ENCODE assay signal across 8 cellular contexts in the genomic region with DNA sequence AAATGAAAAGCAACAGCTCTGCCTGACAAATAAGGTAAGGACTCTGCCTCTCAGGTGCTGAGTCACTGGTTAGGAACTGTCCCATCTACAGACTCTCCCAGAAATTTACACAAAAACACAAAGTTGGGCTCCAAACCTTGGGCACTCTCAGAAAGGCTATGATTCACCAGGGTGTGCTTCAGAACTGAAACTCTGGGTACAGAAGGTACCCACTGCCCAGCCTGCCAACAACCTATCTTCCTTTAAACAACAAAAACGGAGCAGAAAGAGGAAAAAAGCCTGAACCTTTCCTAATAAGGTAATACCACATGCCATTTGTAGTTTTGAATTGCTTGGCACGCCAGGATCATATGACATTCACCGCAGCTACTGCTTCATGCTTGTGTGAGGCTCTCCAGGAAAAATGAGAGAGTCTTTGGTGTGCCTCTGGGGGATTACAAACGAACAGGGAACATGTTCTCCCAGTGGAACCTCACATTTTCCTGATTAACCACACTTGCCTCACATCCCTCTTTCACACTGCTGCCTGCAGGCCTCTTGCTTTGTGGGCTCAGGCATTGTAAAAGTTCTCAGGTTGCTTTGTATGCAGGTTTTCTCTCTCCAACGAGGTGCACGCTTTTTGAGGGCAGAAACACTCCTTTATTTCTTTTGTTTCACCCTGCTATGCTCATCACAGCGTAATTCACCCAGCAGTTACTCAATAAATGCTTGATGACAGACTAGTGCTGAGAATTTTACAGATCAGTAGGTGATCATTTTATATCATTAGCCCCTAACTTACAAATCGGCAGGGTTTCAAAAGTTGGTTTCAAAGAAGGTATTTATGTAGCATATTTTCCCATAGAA.
DNase-seq lines count a peak whose midpoint lies in the region; TF ChIP-seq lines count a peak whose summit lies in the region.

No MANE protein-coding gene starts in this region.

- H3K27me3 Mint-ChIP-seq in CD14-positive monocyte (ENCODE audit: low read depth in 3 of 3): peaks cover 1 to 9% (median 2%) of the 10 kb centered on the region in 3 donors

- H3K4me3 Mint-ChIP-seq in CD14-positive monocyte: peak overlapping the region in 1 of 2 donors; percentile 13

- intact Hi-C loops in sigmoid colon (cut with DNase I) (loop anchor here (5.0 kb wide), 1 partner anchor 63 kb away; a partner anchor contains a TSS), CD14-positive monocyte (cut with micrococcal nuclease) (no loop called here)

- H3K27ac ChIP-seq in AG04450 (ENCODE audit: low read depth, low read length) (peak overlapping the region; percentile 94), HEK293 (ENCODE audit: extremely low read depth, low read depth, low read length) (peak overlapping the region; percentile 58), SK-N-MC (peak overlapping the region; percentile 58), cardiac muscle cell (peak overlapping the region; percentile 96), sigmoid colon (peak overlapping the region; percentile 67 to 87 (median 82))

- H3K4me1 Mint-ChIP-seq in CD14-positive monocyte: peaks cover 28% of the 10 kb centered on the region

- CTCF ChIA-PET in AG04450 (lab: Charles Lee) (interaction anchor here (2.0 to 4.1 kb wide), 3 partner anchors 11 to 217 kb away, joined by 6 to 37 read pairs (median 10); no protein-coding TSS in a partner anchor), HEK293 (lab: Yijun Ruan, JAX) (interaction anchor here (0.7 to 3.2 kb wide), 3 partner anchors 11 to 215 kb away, joined by 4 to 27 read pairs (median 5); no protein-coding TSS in a partner anchor)

- DNase-seq in AG04450 (ENCODE audit: low read depth, low spot score) (peak; percentile 61), SK-N-MC (ENCODE audit: low read depth, low spot score) (no peak), cardiac muscle cell (ENCODE audit: low read depth in 1 of 2, low spot score in 1 of 2) (peak; percentile 51 to 84), sigmoid colon (no peak), CD14-positive monocyte (ENCODE audit: low spot score) (no peak), OCI-M2 (lab: John Stamatoyannopoulos, UW; ENCODE audit: unreplicated experiment) (no peak)
- no peak for DNase-seq in stimulated activated CD4-positive, alpha-beta T cell treated with anti-CD3 and anti-CD28 coated beads, Interleukin-2, amount 100 ng/mL, for 24 hours

- no peaks in the 10 kb centered on the region for H3K9me3 ChIP-seq in AG04450 (ENCODE audit: control insufficient read depth, insufficient read depth, low read length)
- no peaks in the 10 kb centered on the region for H3K9me3 ChIP-seq in HEK293 (ENCODE audit: control insufficient read depth, insufficient read depth, low read depth, low read length)
- H3K9me3 ChIP-seq in SK-N-MC (ENCODE audit: low read depth, low read length): no peaks in the 10 kb centered on the region
- no peaks in the 10 kb centered on the region for H3K9me3 ChIP-seq in cardiac muscle cell (ENCODE audit: low read depth)
- no peaks in the 10 kb centered on the region for H3K9me3 ChIP-seq in sigmoid colon

- WGBS in sigmoid colon, 2 donors: 32 to 53% methylated on average over 8 of the region's 8 CpGs

- no peak for TF ChIP-seq POLR2A in sigmoid colon (IDR thresholded peaks at IDR 0.05)

- TF ChIP-seq CTCF in AG04450 (IDR thresholded peaks at IDR 0.05; ENCODE audit: low read depth, low read length): no peak
- TF ChIP-seq CTCF in HEK293 (tag by site-specific recombination; IDR thresholded peaks at IDR 0.05): no peak
- TF ChIP-seq CTCF in cardiac muscle cell (IDR thresholded peaks at IDR 0.05; ENCODE audit: low read depth, low read length): no peak
- TF ChIP-seq CTCF in sigmoid colon (IDR thresholded peaks at IDR 0.05): no peak
- no peak for TF ChIP-seq CTCF in CD14-positive monocyte (IDR thresholded peaks at IDR 0.05)

- H3K36me3 ChIP-seq in HEK293 (ENCODE audit: control insufficient read depth in 2 of 2, insufficient read depth in 1 of 2, low read length in 2 of 2) (no peaks in the 10 kb centered on the region), SK-N-MC (ENCODE audit: insufficient read depth, low read length) (no peaks in the 10 kb centered on the region), cardiac muscle cell (no peaks in the 10 kb centered on the region), sigmoid colon (no peaks in the 10 kb centered on the region)

- no peaks in the 10 kb centered on the region for H3K27me3 ChIP-seq in AG04450 (ENCODE audit: control insufficient read depth, insufficient read depth, low read length)
- H3K27me3 ChIP-seq in cardiac muscle cell: no peaks in the 10 kb centered on the region
- no peaks in the 10 kb centered on the region for H3K27me3 ChIP-seq in sigmoid colon

- POLR2A ChIA-PET in AG04450 (lab: Yijun Ruan, JAX) (interaction anchor here (0.6 to 1.3 kb wide), 3 partner anchors 61 to 65 kb away, joined by 3 to 6 read pairs (median 4); a partner anchor contains a TSS), HEK293 (lab: Yijun Ruan, JAX) (interaction anchor here (0.6 to 1.2 kb wide), 2 partner anchors 17 to 65 kb away, joined by 6 to 8 read pairs; a partner anchor contains a TSS)

- TF ChIP-seq EP300 in sigmoid colon (IDR thresholded peaks at IDR 0.05): peak in 1 of 4 donors; percentile 41

- no peaks in the 10 kb centered on the region for H3K36me3 Mint-ChIP-seq in CD14-positive monocyte

- H3K9me3 Mint-ChIP-seq in CD14-positive monocyte: peaks cover 0 to 3% (median 0%) of the 10 kb centered on the region in 7 donors

- H3K4me1 ChIP-seq in HEK293 (ENCODE audit: control insufficient read depth, insufficient read depth, low read length) (peaks cover 13% of the 10 kb centered on the region), cardiac muscle cell (ENCODE audit: low read depth) (peaks cover 51% of the 10 kb centered on the region), sigmoid colon (peaks cover 0 to 62% (median 40%) of the 10 kb centered on the region in 4 donors)

- H3K27ac Mint-ChIP-seq in CD14-positive monocyte: no peak overlapping the region

- peak overlapping the region; percentile 23 for H3K9ac ChIP-seq in SK-N-MC (ENCODE audit: insufficient read length)

- H3K4me3 ChIP-seq in AG04450 (ENCODE audit: low read depth, low read length): peak overlapping the region; percentile 8; the same call in 1 of the 2 replicates
- H3K4me3 ChIP-seq in HEK293 (ENCODE audit: low read depth, low read length): no peak overlapping the region
- H3K4me3 ChIP-seq in SK-N-MC: 0 out of 2 replicates have a peak overlapping the region, but pooled peaks have one; percentile 24
- no peak overlapping the region for H3K4me3 ChIP-seq in cardiac muscle cell
- H3K4me3 ChIP-seq in sigmoid colon: peak overlapping the region in 1 of 4 donors; percentile 13

TF ChIP-seq in HEK293, 187 proteins besides CTCF, POLR2A, EP300 and RAD21 (continues in another document):
- TF ChIP-seq ZNF530 (tag by site-specific recombination; IDR thresholded peaks at IDR 0.05; ENCODE audit: low read depth) (no peak), ZNF302 (tag by site-specific recombination; IDR thresholded peaks at IDR 0.05; ENCODE audit: low read depth) (no peak), HOXD13 (CRISPR knock-in tag; IDR thresholded peaks at IDR 0.05; ENCODE audit: borderline replicate concordance) (no peak), ZFP37 (tag by site-specific recombination; IDR thresholded peaks at IDR 0.05) (peak; percentile 41; the same call in 1 of the 2 replicates), ZNF600 (tag by site-specific recombination; IDR thresholded peaks at IDR 0.05) (peak; percentile 87), ZNF624 (tag by site-specific recombination; IDR thresholded peaks at IDR 0.05) (no peak), SP7 (tag by site-specific recombination; IDR thresholded peaks at IDR 0.05) (peak; percentile 86), ZSCAN16 (tag by site-specific recombination; IDR thresholded peaks at IDR 0.05) (0 out of 2 replicates have a peak, but pooled peaks have one; percentile 36)
- TF ChIP-seq, protein P1, sequence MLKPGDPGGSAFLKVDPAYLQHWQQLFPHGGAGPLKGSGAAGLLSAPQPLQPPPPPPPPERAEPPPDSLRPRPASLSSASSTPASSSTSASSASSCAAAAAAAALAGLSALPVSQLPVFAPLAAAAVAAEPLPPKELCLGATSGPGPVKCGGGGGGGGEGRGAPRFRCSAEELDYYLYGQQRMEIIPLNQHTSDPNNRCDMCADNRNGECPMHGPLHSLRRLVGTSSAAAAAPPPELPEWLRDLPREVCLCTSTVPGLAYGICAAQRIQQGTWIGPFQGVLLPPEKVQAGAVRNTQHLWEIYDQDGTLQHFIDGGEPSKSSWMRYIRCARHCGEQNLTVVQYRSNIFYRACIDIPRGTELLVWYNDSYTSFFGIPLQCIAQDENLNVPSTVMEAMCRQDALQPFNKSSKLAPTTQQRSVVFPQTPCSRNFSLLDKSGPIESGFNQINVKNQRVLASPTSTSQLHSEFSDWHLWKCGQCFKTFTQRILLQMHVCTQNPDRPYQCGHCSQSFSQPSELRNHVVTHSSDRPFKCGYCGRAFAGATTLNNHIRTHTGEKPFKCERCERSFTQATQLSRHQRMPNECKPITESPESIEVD (tag by site-specific recombination; IDR thresholded peaks at IDR 0.05): peak; percentile 54; the same call in 1 of the 2 replicates
- TF ChIP-seq, protein P2, sequence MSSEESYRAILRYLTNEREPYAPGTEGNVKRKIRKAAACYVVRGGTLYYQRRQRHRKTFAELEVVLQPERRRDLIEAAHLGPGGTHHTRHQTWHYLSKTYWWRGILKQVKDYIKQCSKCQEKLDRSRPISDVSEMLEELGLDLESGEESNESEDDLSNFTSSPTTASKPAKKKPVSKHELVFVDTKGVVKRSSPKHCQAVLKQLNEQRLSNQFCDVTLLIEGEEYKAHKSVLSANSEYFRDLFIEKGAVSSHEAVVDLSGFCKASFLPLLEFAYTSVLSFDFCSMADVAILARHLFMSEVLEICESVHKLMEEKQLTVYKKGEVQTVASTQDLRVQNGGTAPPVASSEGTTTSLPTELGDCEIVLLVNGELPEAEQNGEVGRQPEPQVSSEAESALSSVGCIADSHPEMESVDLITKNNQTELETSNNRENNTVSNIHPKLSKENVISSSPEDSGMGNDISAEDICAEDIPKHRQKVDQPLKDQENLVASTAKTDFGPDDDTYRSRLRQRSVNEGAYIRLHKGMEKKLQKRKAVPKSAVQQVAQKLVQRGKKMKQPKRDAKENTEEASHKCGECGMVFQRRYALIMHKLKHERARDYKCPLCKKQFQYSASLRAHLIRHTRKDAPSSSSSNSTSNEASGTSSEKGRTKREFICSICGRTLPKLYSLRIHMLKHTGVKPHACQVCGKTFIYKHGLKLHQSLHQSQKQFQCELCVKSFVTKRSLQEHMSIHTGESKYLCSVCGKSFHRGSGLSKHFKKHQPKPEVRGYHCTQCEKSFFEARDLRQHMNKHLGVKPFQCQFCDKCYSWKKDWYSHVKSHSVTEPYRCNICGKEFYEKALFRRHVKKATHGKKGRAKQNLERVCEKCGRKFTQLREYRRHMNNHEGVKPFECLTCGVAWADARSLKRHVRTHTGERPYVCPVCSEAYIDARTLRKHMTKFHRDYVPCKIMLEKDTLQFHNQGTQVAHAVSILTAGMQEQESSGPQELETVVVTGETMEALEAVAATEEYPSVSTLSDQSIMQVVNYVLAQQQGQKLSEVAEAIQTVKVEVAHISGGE (tag by site-specific recombination; conservative IDR thresholded peaks at IDR 0.05; ENCODE audit: low read depth): no peak

Comparison
In these comparisons a context has a peak if more than half of its experiments do, and no peak if none do; other contexts are left out.
1. DNase-seq: peak in AG04450 (single experiment) and cardiac muscle cell (2 of 2); none in SK-N-MC (single experiment), sigmoid colon (single experiment), stimulated activated CD4-positive, alpha-beta T cell treated with anti-CD3 and anti-CD28 coated beads, Interleukin-2, amount 100 ng/mL, for 24 hours (0 of 2), CD14-positive monocyte (single experiment) and OCI-M2 (single experiment).
2. H3K4me3 ChIP-seq: peak in AG04450 (single experiment) and SK-N-MC (single experiment); none in HEK293 (single experiment) and cardiac muscle cell (single experiment).
3. Peak in every context shown above with its lines, with median percentiles within 50 percentile points of each other: H3K27ac ChIP-seq.